23 cellular contexts compared by ENCODE assay signal in the genomic region with DNA sequence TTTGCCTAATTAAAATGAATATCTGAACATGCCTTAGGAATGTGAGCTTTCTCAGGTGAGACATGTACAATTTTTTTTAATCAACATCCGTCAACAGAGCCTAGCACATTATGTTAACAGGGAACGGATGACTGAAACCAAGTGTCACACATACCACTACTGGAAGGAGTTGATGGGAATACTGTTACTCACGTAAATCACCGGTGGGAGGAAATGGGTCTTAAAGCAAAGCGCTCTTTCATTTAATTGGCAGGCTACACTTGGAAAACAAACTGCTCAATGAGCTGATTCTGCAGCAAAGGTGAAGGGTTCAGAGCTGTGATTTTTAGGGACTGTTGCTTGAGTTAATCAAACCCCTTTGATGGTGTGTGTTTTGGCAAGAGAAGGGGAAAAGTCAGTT.
"Had no signal": no experiment of that assay in that cellular context is flagged by ENCODE, and none has a peak within 500 bp of the region (broad histone marks: within the 10 kb centered on the region; RNA-seq: fewer than 3 reads in every experiment).

No MANE protein-coding gene starts in this region.

- H3K4me3 ChIP-seq: colonic mucosa, gastrocnemius medialis, neural progenitor cell, ovary, psoas muscle, sigmoid colon, tibial artery had no signal

- H3K4me3 Mint-ChIP-seq: activated B cell treated with CpG ODN at 0.5 μM for 24 hours; activated CD4-positive, alpha-beta memory T cell treated with anti-CD3 and anti-CD28 coated beads for 36 hours; activated naive CD8-positive, alpha-beta T cell treated with anti-CD3 and anti-CD28 coated beads for 36 hours; memory B cell; neural progenitor cell had no signal

- ATAC-seq: esophagus mucosa; gastrocnemius medialis; psoas muscle; stimulated activated naive CD8-positive, alpha-beta T cell treated with anti-CD3 and anti-CD28 coated beads, Interleukin-15, Interleukin-2, amounts not matched to agents 100 U/mL and 50 U/mL, for 24 hours had no signal

- H3K9me3 ChIP-seq: colonic mucosa, gastrocnemius medialis, ovary, psoas muscle, sigmoid colon, tibial artery had no signal

- H3K9me3 Mint-ChIP-seq: activated CD4-positive, alpha-beta memory T cell treated with anti-CD3 and anti-CD28 coated beads for 36 hours; memory B cell; neural progenitor cell had no signal

- H3K4me1 ChIP-seq: neural progenitor cell had no signal

- H3K27me3 Mint-ChIP-seq: activated B cell treated with CpG ODN at 0.5 μM for 24 hours; activated CD4-positive, alpha-beta memory T cell treated with anti-CD3 and anti-CD28 coated beads for 36 hours; activated naive CD8-positive, alpha-beta T cell treated with anti-CD3 and anti-CD28 coated beads for 36 hours; memory B cell had no signal

- H2AFZ ChIP-seq: neural progenitor cell had no signal

- H3K27ac ChIP-seq: colonic mucosa, gastrocnemius medialis, neural progenitor cell, ovary, psoas muscle, sigmoid colon had no signal

- H3K9ac ChIP-seq: neural progenitor cell had no signal

- H3K36me3 ChIP-seq: colonic mucosa, gastrocnemius medialis, neural progenitor cell, ovary, sigmoid colon, tibial artery had no signal

- H3K27ac Mint-ChIP-seq: activated B cell treated with CpG ODN at 0.5 μM for 24 hours; activated CD4-positive, alpha-beta memory T cell treated with anti-CD3 and anti-CD28 coated beads for 36 hours; activated naive CD8-positive, alpha-beta T cell treated with anti-CD3 and anti-CD28 coated beads for 36 hours; memory B cell; neural progenitor cell had no signal

- DNase-seq: activated B cell treated with CpG ODN at 0.5 μM for 24 hours; activated CD4-positive, alpha-beta memory T cell treated with anti-CD3 and anti-CD28 coated beads for 36 hours; activated CD4-positive, alpha-beta T cell treated with anti-CD3 and anti-CD28 coated beads for 4 hours; activated naive CD4-positive, alpha-beta T cell; activated naive CD8-positive, alpha-beta T cell treated with anti-CD3 and anti-CD28 coated beads for 36 hours; amygdala; caudate nucleus; colonic mucosa; gastrocnemius medialis; head of caudate nucleus; ovary; psoas muscle; sigmoid colon; stimulated activated CD4-positive, alpha-beta T cell treated with anti-CD3 and anti-CD28 coated beads, Interleukin-12 subunit alpha, Interleukin-12 subunit beta, amount 100 ng/mL, for 4 hours; stimulated activated CD4-positive, alpha-beta T cell treated with anti-CD3 and anti-CD28 coated beads, Interleukin-2, amount 100 ng/mL, for 24 hours; stimulated activated naive CD8-positive, alpha-beta T cell treated with anti-CD3 and anti-CD28 coated beads, Interleukin-15, Interleukin-2, amounts not matched to agents 100 U/mL and 50 U/mL, for 24 hours; substantia nigra; T-helper 1 cell; T-helper 9 cell; tibial artery had no signal

- H3K27me3 ChIP-seq: colonic mucosa, gastrocnemius medialis, neural progenitor cell, ovary, sigmoid colon, tibial artery had no signal

- H3K4me2 ChIP-seq: neural progenitor cell had no signal

- H3K36me3 Mint-ChIP-seq: activated CD4-positive, alpha-beta memory T cell treated with anti-CD3 and anti-CD28 coated beads for 36 hours; neural progenitor cell had no signal
